In the genomic region with DNA sequence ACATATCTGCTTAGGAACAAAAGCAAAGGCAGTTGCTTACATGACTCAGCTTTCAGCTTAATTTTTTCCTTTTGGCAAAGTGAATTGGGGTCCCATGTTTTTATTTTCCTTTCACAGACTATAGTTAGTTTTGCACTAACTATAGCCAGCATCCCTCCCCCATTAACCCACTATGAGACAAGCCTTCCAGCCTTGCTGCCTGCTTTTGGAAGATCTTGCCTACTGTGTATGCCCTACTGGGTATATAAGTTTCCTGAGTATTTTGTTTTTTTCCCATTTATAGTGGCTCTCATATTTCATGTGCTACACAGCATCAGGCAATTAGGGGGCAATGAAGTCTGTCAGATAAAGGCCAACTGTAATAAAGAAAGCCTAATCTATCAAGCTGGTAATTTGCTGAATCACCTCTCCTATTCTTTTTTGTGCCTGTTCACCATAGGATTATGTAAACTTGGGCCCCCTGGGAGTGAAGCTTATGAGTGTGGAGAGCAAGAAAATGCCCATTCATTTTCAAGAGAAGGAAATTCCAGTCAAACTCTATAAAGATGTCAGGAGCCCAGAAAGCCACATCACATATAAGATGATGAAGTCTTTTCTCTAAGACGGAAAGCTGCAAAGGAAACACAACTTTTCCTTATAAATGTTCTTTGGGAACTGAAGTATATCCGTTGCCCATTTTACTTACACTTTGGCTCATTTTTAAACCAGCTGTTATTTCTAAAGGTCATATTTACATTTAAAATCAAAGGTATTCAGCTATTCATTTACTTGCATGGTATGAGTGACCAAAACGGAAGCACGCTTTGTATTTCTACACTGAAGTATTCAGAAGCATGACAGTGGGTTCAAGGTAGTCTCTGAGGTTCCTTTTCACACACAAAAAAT, we compare ENCODE assay signal across 1 cellular context.
TF ChIP-seq lines count a peak whose summit lies in the region.

No MANE protein-coding gene starts in this region.

TF ChIP-seq in HepG2, 621 proteins besides CTCF, POLR2A, EP300 and RAD21 (continued from another document and continues in another):
- TF ChIP-seq, protein P1, sequence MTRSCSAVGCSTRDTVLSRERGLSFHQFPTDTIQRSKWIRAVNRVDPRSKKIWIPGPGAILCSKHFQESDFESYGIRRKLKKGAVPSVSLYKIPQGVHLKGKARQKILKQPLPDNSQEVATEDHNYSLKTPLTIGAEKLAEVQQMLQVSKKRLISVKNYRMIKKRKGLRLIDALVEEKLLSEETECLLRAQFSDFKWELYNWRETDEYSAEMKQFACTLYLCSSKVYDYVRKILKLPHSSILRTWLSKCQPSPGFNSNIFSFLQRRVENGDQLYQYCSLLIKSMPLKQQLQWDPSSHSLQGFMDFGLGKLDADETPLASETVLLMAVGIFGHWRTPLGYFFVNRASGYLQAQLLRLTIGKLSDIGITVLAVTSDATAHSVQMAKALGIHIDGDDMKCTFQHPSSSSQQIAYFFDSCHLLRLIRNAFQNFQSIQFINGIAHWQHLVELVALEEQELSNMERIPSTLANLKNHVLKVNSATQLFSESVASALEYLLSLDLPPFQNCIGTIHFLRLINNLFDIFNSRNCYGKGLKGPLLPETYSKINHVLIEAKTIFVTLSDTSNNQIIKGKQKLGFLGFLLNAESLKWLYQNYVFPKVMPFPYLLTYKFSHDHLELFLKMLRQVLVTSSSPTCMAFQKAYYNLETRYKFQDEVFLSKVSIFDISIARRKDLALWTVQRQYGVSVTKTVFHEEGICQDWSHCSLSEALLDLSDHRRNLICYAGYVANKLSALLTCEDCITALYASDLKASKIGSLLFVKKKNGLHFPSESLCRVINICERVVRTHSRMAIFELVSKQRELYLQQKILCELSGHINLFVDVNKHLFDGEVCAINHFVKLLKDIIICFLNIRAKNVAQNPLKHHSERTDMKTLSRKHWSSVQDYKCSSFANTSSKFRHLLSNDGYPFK (CRISPR knock-in tag; IDR thresholded peaks at IDR 0.05; ENCODE audit: borderline replicate concordance) = no peak
- TF ChIP-seq ZNF550 (CRISPR knock-in tag; IDR thresholded peaks at IDR 0.05; ENCODE audit: borderline replicate concordance) (no peak), FOSL1 (CRISPR knock-in tag; IDR thresholded peaks at IDR 0.05; ENCODE audit: borderline replicate concordance) (no peak), ZBTB1 (CRISPR knock-in tag; IDR thresholded peaks at IDR 0.05; ENCODE audit: borderline replicate concordance) (no peak), ZNF891 (CRISPR knock-in tag; IDR thresholded peaks at IDR 0.05) (no peak), ZNF232 (CRISPR knock-in tag; IDR thresholded peaks at IDR 0.05; ENCODE audit: borderline replicate concordance) (no peak), ZNF589 (CRISPR knock-in tag; conservative IDR thresholded peaks at IDR 0.05) (no peak), ZNF83 (CRISPR knock-in tag; IDR thresholded peaks at IDR 0.05; ENCODE audit: borderline replicate concordance) (no peak), ZNF501 (CRISPR knock-in tag; IDR thresholded peaks at IDR 0.05) (no peak), IRF2 (CRISPR knock-in tag; IDR thresholded peaks at IDR 0.05) (no peak), RFX1 (IDR thresholded peaks at IDR 0.05) (no peak), NPAS2 (CRISPR knock-in tag; IDR thresholded peaks at IDR 0.05; ENCODE audit: borderline replicate concordance) (no peak), PHB2 (IDR thresholded peaks at IDR 0.05; ENCODE audit: partially characterized antibody) (no peak), NFYB (CRISPR knock-in tag; IDR thresholded peaks at IDR 0.05) (no peak), HOXA3 (CRISPR knock-in tag; IDR thresholded peaks at IDR 0.05) (no peak), ZNF296 (CRISPR knock-in tag; conservative IDR thresholded peaks at IDR 0.05) (no peak), ZFX (CRISPR knock-in tag; IDR thresholded peaks at IDR 0.05; ENCODE audit: low read depth) (no peak), CHD4 (IDR thresholded peaks at IDR 0.05; ENCODE audit: borderline replicate concordance, low read length) (no peak), KDM1A (CRISPR knock-in tag; IDR thresholded peaks at IDR 0.05) (no peak), SOX13 (IDR thresholded peaks at IDR 0.05) (no peak), SOX13 (CRISPR knock-in tag; conservative IDR thresholded peaks at IDR 0.05 in 1 of 2, IDR thresholded peaks at IDR 0.05 in 1 of 2) (peak in 1 of 2 experiments; percentile 77; a peak in 2 of 4 replicates), ZNF264 (CRISPR knock-in tag; IDR thresholded peaks at IDR 0.05) (0 out of 2 replicates have a peak, but pooled peaks have one; percentile 15), NCOA2 (CRISPR knock-in tag; IDR thresholded peaks at IDR 0.05) (peak; percentile 79), SIX1 (CRISPR knock-in tag; IDR thresholded peaks at IDR 0.05; ENCODE audit: borderline replicate concordance) (no peak), NR2C2 (CRISPR knock-in tag; IDR thresholded peaks at IDR 0.05; ENCODE audit: borderline replicate concordance) (no peak; the same call in 1 of the 2 replicates), ZFP36 (IDR thresholded peaks at IDR 0.05; ENCODE audit: borderline replicate concordance, low read depth, low read length, partially characterized antibody) (no peak), TBX2 (CRISPR knock-in tag; IDR thresholded peaks at IDR 0.05; ENCODE audit: borderline replicate concordance) (no peak), FOSL2 (CRISPR knock-in tag; IDR thresholded peaks at IDR 0.05) (no peak)
- TF ChIP-seq, protein P2, sequence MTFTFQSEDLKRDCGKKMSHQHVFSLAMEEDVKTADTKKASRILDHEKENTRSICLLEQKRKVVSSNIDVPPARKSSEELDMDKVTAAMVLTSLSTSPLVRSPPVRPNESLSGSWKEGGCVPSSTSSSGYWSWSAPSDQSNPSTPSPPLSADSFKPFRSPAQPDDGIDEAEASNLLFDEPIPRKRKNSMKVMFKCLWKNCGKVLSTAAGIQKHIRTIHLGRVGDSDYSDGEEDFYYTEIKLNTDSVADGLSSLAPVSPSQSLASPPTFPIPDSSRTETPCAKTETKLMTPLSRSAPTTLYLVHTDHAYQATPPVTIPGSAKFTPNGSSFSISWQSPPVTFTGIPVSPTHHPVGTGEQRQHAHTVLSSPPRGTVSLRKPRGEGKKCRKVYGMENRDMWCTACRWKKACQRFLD (CRISPR knock-in tag; IDR thresholded peaks at IDR 0.05; ENCODE audit: borderline replicate concordance) = no peak
- TF ChIP-seq, protein P3, sequence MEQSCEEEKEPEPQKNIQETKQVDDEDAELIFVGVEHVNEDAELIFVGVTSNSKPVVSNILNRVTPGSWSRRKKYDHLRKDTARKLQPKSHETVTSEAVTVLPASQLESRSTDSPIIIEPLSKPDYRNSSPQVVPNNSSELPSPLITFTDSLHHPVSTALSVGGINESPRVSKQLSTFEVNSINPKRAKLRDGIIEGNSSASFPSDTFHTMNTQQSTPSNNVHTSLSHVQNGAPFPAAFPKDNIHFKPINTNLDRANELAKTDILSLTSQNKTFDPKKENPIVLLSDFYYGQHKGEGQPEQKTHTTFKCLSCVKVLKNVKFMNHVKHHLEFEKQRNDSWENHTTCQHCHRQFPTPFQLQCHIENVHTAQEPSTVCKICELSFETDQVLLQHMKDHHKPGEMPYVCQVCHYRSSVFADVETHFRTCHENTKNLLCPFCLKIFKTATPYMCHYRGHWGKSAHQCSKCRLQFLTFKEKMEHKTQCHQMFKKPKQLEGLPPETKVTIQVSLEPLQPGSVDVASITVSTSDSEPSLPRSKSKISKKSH (CRISPR knock-in tag; IDR thresholded peaks at IDR 0.05; ENCODE audit: borderline replicate concordance) = no peak
- TF ChIP-seq, protein P4, sequence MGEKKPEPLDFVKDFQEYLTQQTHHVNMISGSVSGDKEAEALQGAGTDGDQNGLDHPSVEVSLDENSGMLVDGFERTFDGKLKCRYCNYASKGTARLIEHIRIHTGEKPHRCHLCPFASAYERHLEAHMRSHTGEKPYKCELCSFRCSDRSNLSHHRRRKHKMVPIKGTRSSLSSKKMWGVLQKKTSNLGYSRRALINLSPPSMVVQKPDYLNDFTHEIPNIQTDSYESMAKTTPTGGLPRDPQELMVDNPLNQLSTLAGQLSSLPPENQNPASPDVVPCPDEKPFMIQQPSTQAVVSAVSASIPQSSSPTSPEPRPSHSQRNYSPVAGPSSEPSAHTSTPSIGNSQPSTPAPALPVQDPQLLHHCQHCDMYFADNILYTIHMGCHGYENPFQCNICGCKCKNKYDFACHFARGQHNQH (CRISPR knock-in tag; IDR thresholded peaks at IDR 0.05) = no peak
- TF ChIP-seq, protein P5, sequence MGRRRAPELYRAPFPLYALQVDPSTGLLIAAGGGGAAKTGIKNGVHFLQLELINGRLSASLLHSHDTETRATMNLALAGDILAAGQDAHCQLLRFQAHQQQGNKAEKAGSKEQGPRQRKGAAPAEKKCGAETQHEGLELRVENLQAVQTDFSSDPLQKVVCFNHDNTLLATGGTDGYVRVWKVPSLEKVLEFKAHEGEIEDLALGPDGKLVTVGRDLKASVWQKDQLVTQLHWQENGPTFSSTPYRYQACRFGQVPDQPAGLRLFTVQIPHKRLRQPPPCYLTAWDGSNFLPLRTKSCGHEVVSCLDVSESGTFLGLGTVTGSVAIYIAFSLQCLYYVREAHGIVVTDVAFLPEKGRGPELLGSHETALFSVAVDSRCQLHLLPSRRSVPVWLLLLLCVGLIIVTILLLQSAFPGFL (CRISPR knock-in tag; IDR thresholded peaks at IDR 0.05) = no peak
- TF ChIP-seq, protein P6, sequence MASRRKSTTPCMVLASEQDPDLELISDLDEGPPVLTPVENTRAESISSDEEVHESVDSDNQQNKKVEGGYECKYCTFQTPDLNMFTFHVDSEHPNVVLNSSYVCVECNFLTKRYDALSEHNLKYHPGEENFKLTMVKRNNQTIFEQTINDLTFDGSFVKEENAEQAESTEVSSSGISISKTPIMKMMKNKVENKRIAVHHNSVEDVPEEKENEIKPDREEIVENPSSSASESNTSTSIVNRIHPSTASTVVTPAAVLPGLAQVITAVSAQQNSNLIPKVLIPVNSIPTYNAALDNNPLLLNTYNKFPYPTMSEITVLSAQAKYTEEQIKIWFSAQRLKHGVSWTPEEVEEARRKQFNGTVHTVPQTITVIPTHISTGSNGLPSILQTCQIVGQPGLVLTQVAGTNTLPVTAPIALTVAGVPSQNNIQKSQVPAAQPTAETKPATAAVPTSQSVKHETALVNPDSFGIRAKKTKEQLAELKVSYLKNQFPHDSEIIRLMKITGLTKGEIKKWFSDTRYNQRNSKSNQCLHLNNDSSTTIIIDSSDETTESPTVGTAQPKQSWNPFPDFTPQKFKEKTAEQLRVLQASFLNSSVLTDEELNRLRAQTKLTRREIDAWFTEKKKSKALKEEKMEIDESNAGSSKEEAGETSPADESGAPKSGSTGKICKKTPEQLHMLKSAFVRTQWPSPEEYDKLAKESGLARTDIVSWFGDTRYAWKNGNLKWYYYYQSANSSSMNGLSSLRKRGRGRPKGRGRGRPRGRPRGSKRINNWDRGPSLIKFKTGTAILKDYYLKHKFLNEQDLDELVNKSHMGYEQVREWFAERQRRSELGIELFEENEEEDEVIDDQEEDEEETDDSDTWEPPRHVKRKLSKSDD (CRISPR knock-in tag; IDR thresholded peaks at IDR 0.05; ENCODE audit: low read depth) = no peak
- TF ChIP-seq, protein P7, sequence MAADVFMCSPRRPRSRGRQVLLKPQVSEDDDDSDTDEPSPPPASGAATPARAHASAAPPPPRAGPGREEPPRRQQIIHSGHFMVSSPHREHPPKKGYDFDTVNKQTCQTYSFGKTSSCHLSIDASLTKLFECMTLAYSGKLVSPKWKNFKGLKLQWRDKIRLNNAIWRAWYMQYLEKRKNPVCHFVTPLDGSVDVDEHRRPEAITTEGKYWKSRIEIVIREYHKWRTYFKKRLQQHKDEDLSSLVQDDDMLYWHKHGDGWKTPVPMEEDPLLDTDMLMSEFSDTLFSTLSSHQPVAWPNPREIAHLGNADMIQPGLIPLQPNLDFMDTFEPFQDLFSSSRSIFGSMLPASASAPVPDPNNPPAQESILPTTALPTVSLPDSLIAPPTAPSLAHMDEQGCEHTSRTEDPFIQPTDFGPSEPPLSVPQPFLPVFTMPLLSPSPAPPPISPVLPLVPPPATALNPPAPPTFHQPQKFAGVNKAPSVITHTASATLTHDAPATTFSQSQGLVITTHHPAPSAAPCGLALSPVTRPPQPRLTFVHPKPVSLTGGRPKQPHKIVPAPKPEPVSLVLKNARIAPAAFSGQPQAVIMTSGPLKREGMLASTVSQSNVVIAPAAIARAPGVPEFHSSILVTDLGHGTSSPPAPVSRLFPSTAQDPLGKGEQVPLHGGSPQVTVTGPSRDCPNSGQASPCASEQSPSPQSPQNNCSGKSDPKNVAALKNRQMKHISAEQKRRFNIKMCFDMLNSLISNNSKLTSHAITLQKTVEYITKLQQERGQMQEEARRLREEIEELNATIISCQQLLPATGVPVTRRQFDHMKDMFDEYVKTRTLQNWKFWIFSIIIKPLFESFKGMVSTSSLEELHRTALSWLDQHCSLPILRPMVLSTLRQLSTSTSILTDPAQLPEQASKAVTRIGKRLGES (CRISPR knock-in tag; IDR thresholded peaks at IDR 0.05; ENCODE audit: borderline replicate concordance) = no peak
- TF ChIP-seq, protein P8, sequence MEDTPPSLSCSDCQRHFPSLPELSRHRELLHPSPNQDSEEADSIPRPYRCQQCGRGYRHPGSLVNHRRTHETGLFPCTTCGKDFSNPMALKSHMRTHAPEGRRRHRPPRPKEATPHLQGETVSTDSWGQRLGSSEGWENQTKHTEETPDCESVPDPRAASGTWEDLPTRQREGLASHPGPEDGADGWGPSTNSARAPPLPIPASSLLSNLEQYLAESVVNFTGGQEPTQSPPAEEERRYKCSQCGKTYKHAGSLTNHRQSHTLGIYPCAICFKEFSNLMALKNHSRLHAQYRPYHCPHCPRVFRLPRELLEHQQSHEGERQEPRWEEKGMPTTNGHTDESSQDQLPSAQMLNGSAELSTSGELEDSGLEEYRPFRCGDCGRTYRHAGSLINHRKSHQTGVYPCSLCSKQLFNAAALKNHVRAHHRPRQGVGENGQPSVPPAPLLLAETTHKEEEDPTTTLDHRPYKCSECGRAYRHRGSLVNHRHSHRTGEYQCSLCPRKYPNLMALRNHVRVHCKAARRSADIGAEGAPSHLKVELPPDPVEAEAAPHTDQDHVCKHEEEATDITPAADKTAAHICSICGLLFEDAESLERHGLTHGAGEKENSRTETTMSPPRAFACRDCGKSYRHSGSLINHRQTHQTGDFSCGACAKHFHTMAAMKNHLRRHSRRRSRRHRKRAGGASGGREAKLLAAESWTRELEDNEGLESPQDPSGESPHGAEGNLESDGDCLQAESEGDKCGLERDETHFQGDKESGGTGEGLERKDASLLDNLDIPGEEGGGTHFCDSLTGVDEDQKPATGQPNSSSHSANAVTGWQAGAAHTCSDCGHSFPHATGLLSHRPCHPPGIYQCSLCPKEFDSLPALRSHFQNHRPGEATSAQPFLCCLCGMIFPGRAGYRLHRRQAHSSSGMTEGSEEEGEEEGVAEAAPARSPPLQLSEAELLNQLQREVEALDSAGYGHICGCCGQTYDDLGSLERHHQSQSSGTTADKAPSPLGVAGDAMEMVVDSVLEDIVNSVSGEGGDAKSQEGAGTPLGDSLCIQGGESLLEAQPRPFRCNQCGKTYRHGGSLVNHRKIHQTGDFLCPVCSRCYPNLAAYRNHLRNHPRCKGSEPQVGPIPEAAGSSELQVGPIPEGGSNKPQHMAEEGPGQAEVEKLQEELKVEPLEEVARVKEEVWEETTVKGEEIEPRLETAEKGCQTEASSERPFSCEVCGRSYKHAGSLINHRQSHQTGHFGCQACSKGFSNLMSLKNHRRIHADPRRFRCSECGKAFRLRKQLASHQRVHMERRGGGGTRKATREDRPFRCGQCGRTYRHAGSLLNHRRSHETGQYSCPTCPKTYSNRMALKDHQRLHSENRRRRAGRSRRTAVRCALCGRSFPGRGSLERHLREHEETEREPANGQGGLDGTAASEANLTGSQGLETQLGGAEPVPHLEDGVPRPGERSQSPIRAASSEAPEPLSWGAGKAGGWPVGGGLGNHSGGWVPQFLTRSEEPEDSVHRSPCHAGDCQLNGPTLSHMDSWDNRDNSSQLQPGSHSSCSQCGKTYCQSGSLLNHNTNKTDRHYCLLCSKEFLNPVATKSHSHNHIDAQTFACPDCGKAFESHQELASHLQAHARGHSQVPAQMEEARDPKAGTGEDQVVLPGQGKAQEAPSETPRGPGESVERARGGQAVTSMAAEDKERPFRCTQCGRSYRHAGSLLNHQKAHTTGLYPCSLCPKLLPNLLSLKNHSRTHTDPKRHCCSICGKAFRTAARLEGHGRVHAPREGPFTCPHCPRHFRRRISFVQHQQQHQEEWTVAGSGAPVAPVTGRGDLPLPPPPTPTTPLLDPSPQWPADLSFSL (CRISPR knock-in tag; IDR thresholded peaks at IDR 0.05) = no peak
